Comparison of ENCODE assay signal across 13 cellular contexts in the genomic region with DNA sequence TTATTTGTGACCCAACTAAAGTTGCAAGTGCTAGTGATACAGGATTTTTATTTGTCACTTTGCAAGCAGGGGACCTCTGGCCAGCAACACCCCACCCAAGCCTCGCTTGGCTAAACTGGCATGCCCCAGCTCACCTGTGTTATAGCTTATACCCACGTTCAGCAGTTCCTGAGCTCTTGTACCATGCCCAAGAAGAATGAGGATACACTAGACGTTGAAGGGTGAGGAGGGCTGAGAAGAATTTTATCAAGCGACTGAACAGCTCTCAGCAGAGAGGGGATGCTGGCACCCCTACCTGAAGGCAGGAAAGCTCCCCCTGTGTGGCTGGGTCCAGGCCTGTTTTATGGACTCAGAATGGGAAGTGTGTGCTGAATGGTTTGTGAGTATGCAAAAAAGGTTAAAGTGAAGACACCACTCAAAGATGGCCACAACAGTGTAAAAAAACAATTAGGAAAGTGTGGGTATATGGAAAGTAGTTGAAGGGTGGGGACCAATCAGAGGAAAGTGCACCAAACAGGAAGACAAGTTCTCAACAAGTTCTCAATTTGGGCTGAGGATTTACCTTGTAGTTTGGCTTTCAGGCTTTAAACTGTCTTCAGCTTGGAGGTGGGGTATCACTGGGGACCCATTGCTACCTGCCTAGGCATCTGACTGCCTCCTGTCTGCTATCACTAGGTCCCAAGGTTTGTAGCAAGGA. TPM values are rescaled to one million over a fixed set of nuclear protein-coding genes. Genes with fewer than 3 reads are reported as not detected.
A peak's percentile ranks its signal among the peaks of the same experiment; 100 is the strongest.
DNase-seq lines count a peak whose midpoint lies in the region; ATAC-seq and TF ChIP-seq lines count a peak whose summit lies in the region.
"Had no signal": no experiment of that assay in that cellular context is flagged by ENCODE, and none has a peak within 500 bp of the region (broad histone marks: within the 10 kb centered on the region; RNA-seq: fewer than 3 reads in every experiment).

No MANE protein-coding gene starts in this region.

- peaks cover 19 to 50% (median 28%) of the 10 kb centered on the region in 5 donors for H3K36me3 Mint-ChIP-seq in naive thymus-derived CD4-positive, alpha-beta T cell

- intact Hi-C loops in adrenal gland (cut with DNase I): no loop called here
- intact Hi-C loops in naive thymus-derived CD4-positive, alpha-beta T cell (cut with micrococcal nuclease): loop anchor here (1.0 to 10.0 kb wide), 8 partner anchors 15 to 368 kb away; partner anchors contain the start of genes BTN2A2 (in 2 of the 2), BTN3A2 (in 2 of the 2), BTN2A1 (in 1 of the 2) and BTN3A3 (in 1 of the 2)

- no peak for TF ChIP-seq CTCF in KMS-11 (conservative IDR thresholded peaks at IDR 0.05; ENCODE audit: low read depth, low read length)
- no peak for TF ChIP-seq CTCF in adrenal gland (IDR thresholded peaks at IDR 0.05)

- H3K27ac ChIP-seq in KMS-11: peak overlapping the region; percentile 69; the same call in 1 of the 2 replicates
- peak overlapping the region in 4 of 5 donors; percentile 81 to 93 (median 90) for H3K27ac ChIP-seq in adrenal gland
- peak overlapping the region; percentile 91 for H3K27ac ChIP-seq in naive thymus-derived CD4-positive, alpha-beta T cell (ENCODE audit: low read depth, low read length)

- peak overlapping the region; percentile 51; the same call in 1 of the 2 replicates for H2AFZ ChIP-seq in KMS-11 (ENCODE audit: low read depth)

- CTCF ChIA-PET in naive thymus-derived CD4-positive, alpha-beta T cell (lab: Charles Lee): interaction anchor here (0.6 to 1.0 kb wide), 3 partner anchors 103 to 408 kb away, joined by 3 to 4 read pairs (median 3); no protein-coding TSS in a partner anchor

- peaks cover 39 to 65% (median 53%) of the 10 kb centered on the region in 7 donors for H3K4me1 Mint-ChIP-seq in naive thymus-derived CD4-positive, alpha-beta T cell

- DNase-seq in AML-193 (lab: John Stamatoyannopoulos, UW) (peak; percentile 15 to 29), adrenal gland (no peak), NCI-H1092 treated with DMSO at 0.1 percent for 48 hours (lab: John Stamatoyannopoulos, UW) (no peak), kidney glomerular epithelial cell (lab: John Stamatoyannopoulos, UW) (no peak), NCI-H187 (lab: John Stamatoyannopoulos, UW) (no peak)
- DNase-seq in naive thymus-derived CD4-positive, alpha-beta T cell: peak in 5 of 9 donors; percentile 8 to 26 (median 16)
- DNase-seq: activated CD4-positive, CD25-positive, alpha-beta regulatory T cell; NCI-H446 had no signal

- H3K9me3 Mint-ChIP-seq in naive thymus-derived CD4-positive, alpha-beta T cell: peaks cover 0 to 22% (median 6%) of the 10 kb centered on the region in 11 donors

- no peaks in the 10 kb centered on the region for H3K79me2 ChIP-seq in KMS-11 (ENCODE audit: insufficient read depth, low read depth)

- POLR2A ChIA-PET in naive thymus-derived CD4-positive, alpha-beta T cell (lab: Charles Lee): interaction anchor here (0.5 to 5.3 kb wide), 27 partner anchors 10 to 1539 kb away, joined by 3 to 51 read pairs (median 7); partner anchors contain the start of genes BTN3A3 and HMGN4

- H3K4me3 ChIP-seq in KMS-11 (IDR thresholded peaks at IDR 0.05; ENCODE audit: insufficient read depth, low read depth, low read length) (no peak overlapping the region), adrenal gland (no peak overlapping the region)
- H3K4me3 ChIP-seq in naive thymus-derived CD4-positive, alpha-beta T cell (ENCODE audit: low read length): peak overlapping the region; percentile 67

- H3K27ac Mint-ChIP-seq in naive thymus-derived CD4-positive, alpha-beta T cell: peak overlapping the region; percentile 98 to 100 (median 100)

- no peaks in the 10 kb centered on the region for H3K27me3 Mint-ChIP-seq in naive thymus-derived CD4-positive, alpha-beta T cell

- H3K4me2 ChIP-seq in KMS-11: peak overlapping the region; percentile 61

- WGBS in adrenal gland, 4 donors: 96 to 98% (median 96%) methylated on average over 4 of the region's 4 CpGs

- H3K4me1 ChIP-seq in KMS-11 (ENCODE audit: low read depth, poor library complexity, severe bottlenecking): peaks cover 24% of the 10 kb centered on the region
- H3K4me1 ChIP-seq in adrenal gland (replicated peaks in 1 of 2): peaks cover 11 to 18% of the 10 kb centered on the region in 2 donors
- peaks cover 33% of the 10 kb centered on the region in 2 donors for H3K4me1 ChIP-seq in naive thymus-derived CD4-positive, alpha-beta T cell (ENCODE audit: control insufficient read depth in 2 of 2, insufficient read depth in 2 of 2, low read length in 2 of 2)

- peaks cover under 1% of the 10 kb centered on the region; the same call in 1 of the 2 replicates for H3K36me3 ChIP-seq in KMS-11 (ENCODE audit: insufficient read depth)
- peaks cover 0 to 20% of the 10 kb centered on the region in 2 donors for H3K36me3 ChIP-seq in adrenal gland (replicated peaks in 1 of 2)
- peaks cover 0 to 15% (median 8%) of the 10 kb centered on the region in 3 experiments for H3K36me3 ChIP-seq in naive thymus-derived CD4-positive, alpha-beta T cell (ENCODE audit: control insufficient read depth in 2 of 3, insufficient read depth in 3 of 3, low read length in 3 of 3)

- H3K27me3 ChIP-seq in KMS-11 (ENCODE audit: insufficient read depth, low read depth) (no peaks in the 10 kb centered on the region), adrenal gland (no peaks in the 10 kb centered on the region)
- H3K27me3 ChIP-seq in naive thymus-derived CD4-positive, alpha-beta T cell (ENCODE audit: control insufficient read depth in 2 of 2, insufficient read depth in 2 of 2, low read length in 2 of 2): no peaks in the 10 kb centered on the region

- H4K20me1 ChIP-seq in KMS-11 (ENCODE audit: insufficient read depth): no peaks in the 10 kb centered on the region

- no peak for TF ChIP-seq POLR2A in adrenal gland (IDR thresholded peaks at IDR 0.05)

- H3K4me3 Mint-ChIP-seq in naive thymus-derived CD4-positive, alpha-beta T cell: peak overlapping the region; percentile 43 to 100 (median 97)

- ATAC-seq in naive thymus-derived CD4-positive, alpha-beta T cell: no peak
- ATAC-seq in HG03460 (IDR thresholded peaks at IDR 0.05; ENCODE audit: unreplicated experiment): no peak

- no peaks in the 10 kb centered on the region for H3K9me3 ChIP-seq in adrenal gland (replicated peaks in 1 of 3)
- no peaks in the 10 kb centered on the region for H3K9me3 ChIP-seq in naive thymus-derived CD4-positive, alpha-beta T cell (ENCODE audit: control insufficient read depth in 2 of 3, low read length in 3 of 3)

- peak overlapping the region; percentile 45; the same call in 1 of the 2 replicates for H3K9ac ChIP-seq in KMS-11

RNA-seq across cellular contexts. Expression of gene BTN2A1, which starts 14.9 kb away (rescaled TPM):
- total RNA-seq in adrenal gland: 10 to 100 TPM; 11.4 to 52.0 (median 22.5) TPM
- polyA plus RNA-seq in adrenal gland: 10 to 100 TPM; 18.4 to 38.5 (median 19.0) TPM
- total RNA-seq in naive thymus-derived CD4-positive, alpha-beta T cell: 10 to 100 TPM; 29.0 to 54.6 (median 37.2) TPM
- polyA plus RNA-seq in naive thymus-derived CD4-positive, alpha-beta T cell: 10 to 100 TPM in 1 of 2 donors, 1 to 10 TPM in 1; 9.7 to 13.1 TPM

RNA-seq across cellular contexts. Expression of gene BTN1A1, which starts 27.4 kb away (rescaled TPM):
- total RNA-seq in adrenal gland: not detected
- not detected for polyA plus RNA-seq in adrenal gland
- total RNA-seq in naive thymus-derived CD4-positive, alpha-beta T cell: not detected
- not detected for polyA plus RNA-seq in naive thymus-derived CD4-positive, alpha-beta T cell
- total RNA-seq: Daoy, dermis microvascular lymphatic vessel endothelial cell, lower leg skin had no signal

RNA-seq across cellular contexts. Expression of gene BTN3A3, which starts 32.4 kb away (rescaled TPM):
- total RNA-seq in adrenal gland: 10 to 100 TPM; 29.8 to 52.9 (median 38.7) TPM
- polyA plus RNA-seq in adrenal gland: 10 to 100 TPM; 11.5 to 32.7 (median 15.9) TPM
- total RNA-seq in naive thymus-derived CD4-positive, alpha-beta T cell: 100 to 1,000 TPM in 3 of 5 experiments, 10 to 100 TPM in 2; 79.1 to 183 (median 119) TPM
- 10 to 100 TPM; 71.4 to 96.2 TPM for polyA plus RNA-seq in naive thymus-derived CD4-positive, alpha-beta T cell

Comparison
In these comparisons a context has a peak if more than half of its experiments do, and no peak if none do; other contexts are left out.
1. DNase-seq: peak in AML-193 (2 of 2) and naive thymus-derived CD4-positive, alpha-beta T cell (5 of 9); none in adrenal gland (0 of 7), NCI-H1092 treated with DMSO at 0.1 percent for 48 hours (single experiment), kidney glomerular epithelial cell (single experiment) and NCI-H187 (0 of 2).
2. intact Hi-C loops: an anchor here in naive thymus-derived CD4-positive, alpha-beta T cell (1.0 to 10.0 kb wide); none called in adrenal gland.
3. Peak in every context shown above with its lines, with median percentiles within 50 percentile points of each other: H3K27ac ChIP-seq.